10 cellular contexts compared by ENCODE assay signal in the genomic region with DNA sequence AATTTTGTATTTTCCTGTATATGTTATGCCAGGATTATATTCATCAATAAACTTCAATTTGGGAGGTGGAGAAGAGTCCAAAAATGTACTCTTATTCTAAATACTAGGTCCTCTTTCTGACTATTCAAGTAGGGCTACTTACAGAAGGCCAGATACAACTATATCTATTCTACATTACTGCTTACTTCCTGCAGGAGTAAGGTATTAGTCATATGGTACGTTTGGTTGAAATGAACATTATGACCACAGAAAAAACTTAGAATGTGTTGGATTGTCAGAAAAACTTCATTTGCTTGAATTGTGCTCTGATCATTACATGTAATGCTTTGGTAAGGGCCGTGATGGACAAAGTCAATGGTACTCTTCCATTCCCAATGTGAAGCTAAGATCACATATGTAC. TPM values are rescaled to one million over a fixed set of nuclear protein-coding genes. Genes with fewer than 3 reads are reported as not detected.
DNase-seq lines count a peak whose midpoint lies in the region; ATAC-seq and TF ChIP-seq lines count a peak whose summit lies in the region.
"Had no signal": no experiment of that assay in that cellular context is flagged by ENCODE, and none has a peak within 500 bp of the region (broad histone marks: within the 10 kb centered on the region; RNA-seq: fewer than 3 reads in every experiment).

No MANE protein-coding gene starts in this region.

- H3K9ac ChIP-seq in GM23248: no peak overlapping the region

- ATAC-seq in GM18517 (IDR thresholded peaks at IDR 0.05; ENCODE audit: unreplicated experiment) (peak; percentile 31), foreskin keratinocyte (peak; percentile 77), HG03039 (IDR thresholded peaks at IDR 0.05; ENCODE audit: unreplicated experiment) (no peak)
- ATAC-seq: pancreas had no signal

- H3K9me2 ChIP-seq in GM23248 (ENCODE audit: insufficient read depth): no peaks in the 10 kb centered on the region

- no peak overlapping the region for H2AFZ ChIP-seq in GM23248

- peak; percentile 35 for DNase-seq in GM23248
- peak; percentile 25 for DNase-seq in LHCN-M2 (ENCODE audit: low read depth)
- peak in 1 of 2 donors; percentile 45 for DNase-seq in foreskin keratinocyte
- no peak for DNase-seq in nucleus accumbens (lab: John Stamatoyannopoulos, UW)
- DNase-seq in H7: no peak
- no peak for DNase-seq in effector CD8-positive, alpha-beta T cell (lab: John Stamatoyannopoulos, UW)
- DNase-seq: NCI-H69, pancreas had no signal

- H3K4me3 ChIP-seq in GM23248 (no peak overlapping the region), H7 (ENCODE audit: insufficient read depth, low read depth, low read length) (no peak overlapping the region)
- H3K4me3 ChIP-seq: pancreas had no signal

- H3K27ac ChIP-seq in GM23248: no peak overlapping the region
- no peak overlapping the region for H3K27ac ChIP-seq in foreskin keratinocyte
- H3K27ac ChIP-seq: pancreas had no signal

- peaks cover 15% of the 10 kb centered on the region; the same call in 1 of the 2 replicates for H3K4me1 ChIP-seq in GM23248 (ENCODE audit: insufficient read depth)
- no peaks in the 10 kb centered on the region for H3K4me1 ChIP-seq in foreskin keratinocyte
- H3K4me1 ChIP-seq: pancreas had no signal

- 53 to 58% methylated on average over 2 of the region's 2 CpGs for WGBS in GM23248 (ENCODE audit: low coverage in 1 of 2, low lambda C conversion rate in 2 of 2, missing lambda C conversion rate in 2 of 2), 2 experiments

- H3K36me3 ChIP-seq in GM23248 (ENCODE audit: low read depth) (no peaks in the 10 kb centered on the region), H7 (replicated peaks; ENCODE audit: control insufficient read depth, insufficient read depth, low read length) (no peaks in the 10 kb centered on the region)
- H3K36me3 ChIP-seq: pancreas had no signal

- H3K9me3 ChIP-seq in GM23248 (ENCODE audit: low read depth): no peaks in the 10 kb centered on the region
- H3K9me3 ChIP-seq: pancreas had no signal

- no peak overlapping the region for H3K4me2 ChIP-seq in GM23248 (ENCODE audit: unreplicated experiment)

- no peak for TF ChIP-seq CTCF in foreskin keratinocyte (conservative IDR thresholded peaks at IDR 0.05)

- H3F3A ChIP-seq in GM23248 (ENCODE audit: insufficient read depth): peaks cover 5% of the 10 kb centered on the region; the same call in 1 of the 2 replicates

- no peaks in the 10 kb centered on the region for H3K79me2 ChIP-seq in GM23248 (ENCODE audit: insufficient read depth)

- H3K27me3 ChIP-seq in GM23248 (replicated peaks; ENCODE audit: insufficient read depth): no peaks in the 10 kb centered on the region
- H3K27me3 ChIP-seq in foreskin keratinocyte: peaks cover 16% of the 10 kb centered on the region
- no peaks in the 10 kb centered on the region for H3K27me3 ChIP-seq in H7 (ENCODE audit: control insufficient read depth, insufficient read depth, low read length)
- H3K27me3 ChIP-seq: pancreas had no signal

- no peaks in the 10 kb centered on the region for H4K20me1 ChIP-seq in GM23248 (ENCODE audit: insufficient read depth)

- in situ Hi-C loops in GM23248 (cut with MboI): no loop called here

RNA-seq across cellular contexts. Expression of a gene that starts 35.0 kb away (rescaled TPM):
- total RNA-seq in GM23248 (2014; rRNA removed; shearing (Covaris generic)): 1.5 and 3.2 TPM in 2 replicates
- polyA plus RNA-seq in GM23248 (2016; fragmentation: Nextera tagmentation; extraction: Ambion mirVana) (1.9 and 2.2 TPM in 2 replicates), foreskin keratinocyte (0.25 and 0.30 TPM in 2 replicates)
- total RNA-seq in LHCN-M2 (2014; rRNA removed) (0.13 and 0.75 TPM in 2 replicates), foreskin keratinocyte (0.46 and 0.71 TPM in 2 replicates)
- polyA plus RNA-seq in LHCN-M2 (2012): 0.30 TPM
- 0.41 and 1.5 TPM in 2 replicates for total RNA-seq in H7 (2014; rRNA removed; shearing (Covaris generic))

Comparison
In these comparisons a context has a peak if more than half of its experiments do, and no peak if none do; other contexts are left out.
1. DNase-seq: peak in GM23248 (single experiment) and LHCN-M2 (single experiment); none in nucleus accumbens (0 of 56), H7 (single experiment) and effector CD8-positive, alpha-beta T cell (single experiment).